In genomic region chr15:61018083-61018482, GRCh38 we compare ENCODE assay signal across 3 cellular contexts.
TF ChIP-seq lines count a peak whose summit lies in the region.

No MANE protein-coding gene starts in this region.

TF ChIP-seq in GM23338, 12 proteins besides CTCF, POLR2A, EP300 and RAD21 (continued from another document and continues in another):
- TF ChIP-seq ZNF462 (CRISPR knock-in tag; IDR thresholded peaks at IDR 0.05) (no peak), EZH2phosphoT487 (IDR thresholded peaks at IDR 0.05; ENCODE audit: unreplicated experiment) (no peak), JUNB (IDR thresholded peaks at IDR 0.05; ENCODE audit: unreplicated experiment) (no peak)

TF ChIP-seq in WTC11, 78 proteins besides CTCF, POLR2A, EP300 and RAD21 (continued from another document):
- no peak for TF ChIP-seq ARID4B (CRISPR knock-in tag; IDR thresholded peaks at IDR 0.05; ENCODE audit: borderline replicate concordance)
- no peak for TF ChIP-seq ESRRA (CRISPR knock-in tag; IDR thresholded peaks at IDR 0.05; ENCODE audit: borderline replicate concordance)
- TF ChIP-seq ZNF317 (CRISPR knock-in tag; IDR thresholded peaks at IDR 0.05; ENCODE audit: borderline replicate concordance, low read depth), result no peak
- no peak for TF ChIP-seq ZNF423 (CRISPR knock-in tag; IDR thresholded peaks at IDR 0.05)

TF ChIP-seq in SK-N-SH treated with all-trans-retinoic acid at 6 μM for 48 hours, 23 proteins besides CTCF, POLR2A, EP300 and RAD21 (continued from another document):
- no peak for TF ChIP-seq TSHZ2 (CRISPR knock-in tag; IDR thresholded peaks at IDR 0.05)
- TF ChIP-seq PPARA (CRISPR knock-in tag; IDR thresholded peaks at IDR 0.05; ENCODE audit: borderline replicate concordance), result no peak
- no peak for TF ChIP-seq ARNTL (CRISPR knock-in tag; IDR thresholded peaks at IDR 0.05; ENCODE audit: borderline replicate concordance, low read depth)
- TF ChIP-seq ZNF70 (CRISPR knock-in tag; IDR thresholded peaks at IDR 0.05), result no peak
- TF ChIP-seq ZFP3 (CRISPR knock-in tag; IDR thresholded peaks at IDR 0.05), result no peak
